In the genomic region with DNA sequence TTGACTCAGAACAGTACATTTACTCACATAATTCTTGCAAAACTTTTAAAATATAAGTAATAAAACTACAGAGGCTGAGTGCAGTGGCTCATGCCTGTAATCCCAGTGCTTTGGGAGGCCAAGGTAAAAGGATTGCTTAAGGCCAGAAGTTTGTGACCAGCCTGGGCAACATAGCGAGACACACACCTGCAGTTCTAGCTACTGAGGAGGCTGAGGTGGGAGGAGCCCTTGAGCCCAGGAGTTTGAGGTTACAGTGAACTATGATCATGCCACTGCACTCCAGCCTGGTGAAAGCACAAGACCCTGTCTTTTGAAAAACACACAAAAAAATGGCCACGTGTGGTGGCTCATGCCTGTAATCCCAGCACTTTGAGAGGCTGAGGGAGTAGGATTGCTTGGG, we compare ENCODE assay signal across 32 cellular contexts.
"Had no signal": no experiment of that assay in that cellular context is flagged by ENCODE, and none has a peak within 500 bp of the region (broad histone marks: within the 10 kb centered on the region; RNA-seq: fewer than 3 reads in every experiment).

No MANE protein-coding gene starts in this region.

- H3K9me3 ChIP-seq: left lung, lower lobe of right lung, pancreas, prostate gland, sigmoid colon, stomach, testis, thyroid gland, transverse colon, upper lobe of left lung, vagina had no signal

- DNase-seq: hypothalamus; immature natural killer cell; kidney; left colon; left lung; lower lobe of right lung; mammary epithelial cell; mesenchymal stem cell; naive thymus-derived CD8-positive, alpha-beta T cell; nucleus accumbens; pancreas; posterior cingulate gyrus; retina; right cardiac atrium; sigmoid colon; stimulated activated CD4-positive, alpha-beta T cell treated with anti-CD3 and anti-CD28 coated beads, Interleukin-1b, Interleukin-23, amount 100 ng/mL, for 48 hours; stimulated activated CD4-positive, alpha-beta T cell treated with anti-CD3 and anti-CD28 coated beads, Interleukin-2, amount 100 ng/mL, for 48 hours; stimulated activated CD4-positive, alpha-beta T cell treated with anti-CD3 and anti-CD28 coated beads, Interleukin-4, amount 100 ng/mL, for 4 hours; stimulated activated CD8-positive, alpha-beta memory T cell treated with anti-CD3 and anti-CD28 coated beads, Interleukin-4, amount 100 ng/mL, for 48 hours; stimulated activated naive CD8-positive, alpha-beta T cell treated with anti-CD3 and anti-CD28 coated beads, Interleukin-15, Interleukin-2, amounts not matched to agents 100 U/mL and 50 U/mL, for 24 hours; stomach; testis; thyroid gland; transverse colon; upper lobe of left lung had no signal

- H3K36me3 ChIP-seq: left lung, lower lobe of right lung, pancreas, prostate gland, sigmoid colon, stomach, thyroid gland, transverse colon, upper lobe of left lung, vagina had no signal

- H3K27me3 ChIP-seq: left lung, pancreas, sigmoid colon, stomach, testis, thyroid gland, transverse colon, upper lobe of left lung, vagina had no signal

- H3K9me3 Mint-ChIP-seq: immature natural killer cell; naive thymus-derived CD8-positive, alpha-beta T cell; nephron; neural crest cell; stimulated activated memory B cell treated with anti-CD40 and anti-IgM and Interleukin-4, amounts not matched to agents 10 μg/mL and 1 μg/mL and 100 μg/mL, for 72 hours had no signal

- FAIRE-seq: islet of Langerhans, kidney, pancreas had no signal

- H3K27ac ChIP-seq: left lung, lower lobe of right lung, pancreas, prostate gland, sigmoid colon, stomach, testis, thyroid gland, transverse colon, upper lobe of left lung, vagina had no signal

- H3K4me3 ChIP-seq: left lung, lower lobe of right lung, pancreas, prostate gland, sigmoid colon, smooth muscle cell, stomach, testis, thyroid gland, transverse colon, upper lobe of left lung, vagina had no signal

- H3K4me1 Mint-ChIP-seq: immature natural killer cell; naive thymus-derived CD8-positive, alpha-beta T cell; nephron; neural crest cell; stimulated activated memory B cell treated with anti-CD40 and anti-IgM and Interleukin-4, amounts not matched to agents 10 μg/mL and 1 μg/mL and 100 μg/mL, for 72 hours had no signal

- H3K27me3 Mint-ChIP-seq: stimulated activated memory B cell treated with anti-CD40 and anti-IgM and Interleukin-4, amounts not matched to agents 10 μg/mL and 1 μg/mL and 100 μg/mL, for 72 hours had no signal

- H3K36me3 Mint-ChIP-seq: immature natural killer cell; naive thymus-derived CD8-positive, alpha-beta T cell; stimulated activated memory B cell treated with anti-CD40 and anti-IgM and Interleukin-4, amounts not matched to agents 10 μg/mL and 1 μg/mL and 100 μg/mL, for 72 hours had no signal

- H3K4me2 ChIP-seq: smooth muscle cell had no signal

- H3K4me3 Mint-ChIP-seq: immature natural killer cell; naive thymus-derived CD8-positive, alpha-beta T cell; nephron; neural crest cell; stimulated activated memory B cell treated with anti-CD40 and anti-IgM and Interleukin-4, amounts not matched to agents 10 μg/mL and 1 μg/mL and 100 μg/mL, for 72 hours had no signal

- H3K4me1 ChIP-seq: left lung, lower lobe of right lung, pancreas, prostate gland, sigmoid colon, stomach, testis, thyroid gland, transverse colon, upper lobe of left lung, vagina had no signal

- H3K27ac Mint-ChIP-seq: immature natural killer cell; naive thymus-derived CD8-positive, alpha-beta T cell; nephron; stimulated activated memory B cell treated with anti-CD40 and anti-IgM and Interleukin-4, amounts not matched to agents 10 μg/mL and 1 μg/mL and 100 μg/mL, for 72 hours had no signal

- ATAC-seq: left colon; left lung; lower lobe of right lung; naive thymus-derived CD8-positive, alpha-beta T cell; pancreas; right cardiac atrium; stimulated activated memory B cell treated with anti-CD40 and anti-IgM and Interleukin-4, amounts not matched to agents 10 μg/mL and 1 μg/mL and 100 μg/mL, for 72 hours; stimulated activated naive CD8-positive, alpha-beta T cell treated with anti-CD3 and anti-CD28 coated beads, Interleukin-15, Interleukin-2, amounts not matched to agents 100 U/mL and 50 U/mL, for 24 hours had no signal
